ENCODE assay signal across 1 cellular context in genomic region chr7:138750473-138750872, GRCh38.
TF ChIP-seq lines count a peak whose summit lies in the region.

No MANE protein-coding gene starts in this region.

TF ChIP-seq in K562, 482 proteins besides CTCF, POLR2A, EP300 and RAD21:
- TF ChIP-seq BHLHE40 (IDR thresholded peaks at IDR 0.05; ENCODE audit: low read length) (peak; percentile 25; the same call in 1 of the 2 replicates), CHD1 (IDR thresholded peaks at IDR 0.05; ENCODE audit: low read length) (no peak), FOXJ2 (tag; IDR thresholded peaks at IDR 0.05) (no peak), RBM17 (IDR thresholded peaks at IDR 0.05; ENCODE audit: borderline replicate concordance, low read depth, low read length) (no peak)
